ENCODE assay signal across 17 cellular contexts in genomic region chr20:10806539-10806938, GRCh38.
"Had no signal": no experiment of that assay in that cellular context is flagged by ENCODE, and none has a peak within 500 bp of the region (broad histone marks: within the 10 kb centered on the region; RNA-seq: fewer than 3 reads in every experiment).

No MANE protein-coding gene starts in this region.

- H3K4me1 ChIP-seq: breast epithelium, colonic mucosa, sigmoid colon had no signal

- H3K9me3 Mint-ChIP-seq: activated naive CD8-positive, alpha-beta T cell treated with anti-CD3 and anti-CD28 coated beads, Interleukin-2, amount 10 ng/mL, durations not matched to agents 7 days and 5 days; activated T-cell treated with anti-CD3 and anti-CD28 coated beads, Interleukin-2, amount 50 U/mL, for 72 hours; memory B cell had no signal

- H3K4me3 ChIP-seq: breast epithelium, colonic mucosa, sigmoid colon, upper lobe of left lung had no signal

- H3K36me3 Mint-ChIP-seq: activated naive CD8-positive, alpha-beta T cell treated with anti-CD3 and anti-CD28 coated beads, Interleukin-2, amount 10 ng/mL, durations not matched to agents 7 days and 5 days; memory B cell; natural killer cell treated with Interleukin-12 subunit alpha and Interleukin-12 subunit beta and Interleukin-15 and Interleukin-18, amount 100 ng/mL, for 72 hours; T-cell had no signal

- H3K4me1 Mint-ChIP-seq: activated CD4-positive, alpha-beta memory T cell treated with anti-CD3 and anti-CD28 coated beads, Interleukin-2, amount 10 ng/mL, durations not matched to agents 7 days and 5 days; activated naive CD8-positive, alpha-beta T cell treated with anti-CD3 and anti-CD28 coated beads, Interleukin-2, amount 10 ng/mL, durations not matched to agents 7 days and 5 days; memory B cell; T-cell had no signal

- DNase-seq: activated CD4-positive, alpha-beta memory T cell treated with anti-CD3 and anti-CD28 coated beads, Interleukin-2, amount 10 ng/mL, durations not matched to agents 7 days and 5 days; activated naive CD8-positive, alpha-beta T cell treated with anti-CD3 and anti-CD28 coated beads, Interleukin-2, amount 10 ng/mL, durations not matched to agents 7 days and 5 days; activated T-cell treated with anti-CD3 and anti-CD28 coated beads, Interleukin-2, amount 50 U/mL, for 72 hours; anterior cingulate cortex; colonic mucosa; nucleus accumbens; sigmoid colon; stimulated activated CD4-positive, alpha-beta T cell treated with anti-CD3 and anti-CD28 coated beads, Interleukin-12 subunit alpha, Interleukin-12 subunit beta, amount 100 ng/mL, for 4 hours; stimulated activated naive CD4-positive, alpha-beta T cell; substantia nigra; T-cell; T1000; upper lobe of left lung had no signal

- H3K27ac ChIP-seq: colonic mucosa had no signal

- H3K27me3 ChIP-seq: breast epithelium, colonic mucosa, sigmoid colon, upper lobe of left lung had no signal

- H3K36me3 ChIP-seq: breast epithelium, colonic mucosa, sigmoid colon, upper lobe of left lung had no signal

- H3K4me3 Mint-ChIP-seq: activated CD4-positive, alpha-beta memory T cell treated with anti-CD3 and anti-CD28 coated beads, Interleukin-2, amount 10 ng/mL, durations not matched to agents 7 days and 5 days; activated naive CD8-positive, alpha-beta T cell treated with anti-CD3 and anti-CD28 coated beads, Interleukin-2, amount 10 ng/mL, durations not matched to agents 7 days and 5 days; activated T-cell treated with anti-CD3 and anti-CD28 coated beads, Interleukin-2, amount 50 U/mL, for 72 hours; memory B cell; natural killer cell treated with Interleukin-12 subunit alpha and Interleukin-12 subunit beta and Interleukin-15 and Interleukin-18, amount 100 ng/mL, for 72 hours; T-cell had no signal

- H3K27ac Mint-ChIP-seq: activated CD4-positive, alpha-beta memory T cell treated with anti-CD3 and anti-CD28 coated beads, Interleukin-2, amount 10 ng/mL, durations not matched to agents 7 days and 5 days; activated naive CD8-positive, alpha-beta T cell treated with anti-CD3 and anti-CD28 coated beads, Interleukin-2, amount 10 ng/mL, durations not matched to agents 7 days and 5 days; activated T-cell treated with anti-CD3 and anti-CD28 coated beads, Interleukin-2, amount 50 U/mL, for 72 hours; memory B cell; natural killer cell treated with Interleukin-12 subunit alpha and Interleukin-12 subunit beta and Interleukin-15 and Interleukin-18, amount 100 ng/mL, for 72 hours; progenitor cell of endocrine pancreas; T-cell had no signal

- H3K27me3 Mint-ChIP-seq: activated CD4-positive, alpha-beta memory T cell treated with anti-CD3 and anti-CD28 coated beads, Interleukin-2, amount 10 ng/mL, durations not matched to agents 7 days and 5 days; activated naive CD8-positive, alpha-beta T cell treated with anti-CD3 and anti-CD28 coated beads, Interleukin-2, amount 10 ng/mL, durations not matched to agents 7 days and 5 days; memory B cell had no signal

- H3K9me3 ChIP-seq: breast epithelium, colonic mucosa, sigmoid colon, upper lobe of left lung had no signal
